Comparison of ENCODE assay signal across 10 cellular contexts in the genomic region with DNA sequence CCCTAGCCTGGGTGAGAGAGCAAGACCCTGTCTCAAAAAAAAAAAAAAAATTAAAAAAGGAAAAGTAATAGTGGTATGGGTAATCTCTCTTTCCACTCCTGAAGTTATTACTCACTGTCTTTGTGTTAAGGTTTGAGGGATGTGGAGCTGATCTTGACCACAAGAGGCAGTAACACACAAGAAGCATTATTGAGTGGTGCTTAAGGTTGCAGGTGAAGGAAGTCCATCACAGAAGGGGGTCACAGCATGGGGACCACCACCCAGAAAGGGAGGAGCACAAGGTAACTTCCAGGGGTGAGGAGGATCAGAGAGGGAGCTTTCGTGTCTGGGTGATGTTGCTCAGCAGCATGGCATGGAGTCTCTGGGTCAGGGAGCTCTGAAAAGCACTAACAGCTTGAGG.
DNase-seq lines count a peak whose midpoint lies in the region; ATAC-seq, FAIRE-seq and TF ChIP-seq lines count a peak whose summit lies in the region.
"Had no signal": no experiment of that assay in that cellular context is flagged by ENCODE, and none has a peak within 500 bp of the region (broad histone marks: within the 10 kb centered on the region; RNA-seq: fewer than 3 reads in every experiment).

No MANE protein-coding gene starts in this region.

- CTCF ChIA-PET in endothelial cell of umbilical vein (lab: Charles Lee): interaction anchor here (0.7 to 1.6 kb wide), 8 partner anchors 15 to 314 kb away, joined by 3 to 5 read pairs (median 3); no protein-coding TSS in a partner anchor

- no peaks in the 10 kb centered on the region for H3K36me3 ChIP-seq in cardiac muscle cell
- H3K36me3 ChIP-seq in endothelial cell of umbilical vein (ENCODE audit: control insufficient read depth in 2 of 2, extremely low read depth in 1 of 2, insufficient read depth in 2 of 2, low read length in 2 of 2): no peaks in the 10 kb centered on the region
- no peaks in the 10 kb centered on the region for H3K36me3 ChIP-seq in sigmoid colon
- H3K36me3 ChIP-seq: heart right ventricle had no signal

- H3K4me1 ChIP-seq in cardiac muscle cell (ENCODE audit: low read depth): no peaks in the 10 kb centered on the region
- H3K4me1 ChIP-seq in endothelial cell of umbilical vein (ENCODE audit: control insufficient read depth, extremely low read depth, insufficient read depth, low read length): no peaks in the 10 kb centered on the region
- H3K4me1 ChIP-seq in sigmoid colon: no peaks in the 10 kb centered on the region
- H3K4me1 ChIP-seq: heart right ventricle had no signal

- H3K27me3 Mint-ChIP-seq in stimulated activated naive CD8-positive, alpha-beta T cell treated with anti-CD3 and anti-CD28 coated beads, Interleukin-15, amount 100 ng/mL, for 72 hours: no peaks in the 10 kb centered on the region

- H3K4me3 ChIP-seq in cardiac muscle cell (no peak overlapping the region), LNCaP clone FGC (ENCODE audit: low read depth, low read length) (no peak overlapping the region), endothelial cell of umbilical vein (replicated peaks in 1 of 3; ENCODE audit: insufficient read depth in 1 of 3, low read depth in 1 of 3, low read length in 3 of 3) (no peak overlapping the region), sigmoid colon (no peak overlapping the region)
- H3K4me3 ChIP-seq: heart right ventricle had no signal

- TF ChIP-seq POLR2A in endothelial cell of umbilical vein (IDR thresholded peaks at IDR 0.05; ENCODE audit: low read depth, low read length) (no peak), sigmoid colon (IDR thresholded peaks at IDR 0.05) (no peak)

- TF ChIP-seq CTCF in cardiac muscle cell (IDR thresholded peaks at IDR 0.05; ENCODE audit: low read depth, low read length) (peak; percentile 44), LNCaP clone FGC (IDR thresholded peaks at IDR 0.05; ENCODE audit: control insufficient read depth, extremely low read depth, insufficient read depth) (peak; percentile 39), endothelial cell of umbilical vein (IDR thresholded peaks at IDR 0.05; ENCODE audit: extremely low read depth in 1 of 2, insufficient read depth in 1 of 2, low read depth in 1 of 2, low read length in 2 of 2) (peak in 1 of 2 donors; percentile 10), sigmoid colon (IDR thresholded peaks at IDR 0.05) (no peak)

- intact Hi-C loops in left ventricle myocardium superior (cut with micrococcal nuclease) (no loop called here), endothelial cell of umbilical vein (cut with micrococcal nuclease) (no loop called here), sigmoid colon (cut with DNase I) (no loop called here)

- no peaks in the 10 kb centered on the region for H3K9me3 Mint-ChIP-seq in stimulated activated naive CD8-positive, alpha-beta T cell treated with anti-CD3 and anti-CD28 coated beads, Interleukin-15, amount 100 ng/mL, for 72 hours

- WGBS in sigmoid colon, 2 donors: 75% methylated on average over 1 of the region's 1 CpG

- ATAC-seq in left ventricle myocardium superior: no peak
- peak; percentile 53 for ATAC-seq in stimulated activated naive CD8-positive, alpha-beta T cell treated with anti-CD3 and anti-CD28 coated beads, Interleukin-15, amount 100 ng/mL, for 72 hours
- ATAC-seq: heart right ventricle had no signal

- H3K4me1 Mint-ChIP-seq in stimulated activated naive CD8-positive, alpha-beta T cell treated with anti-CD3 and anti-CD28 coated beads, Interleukin-15, amount 100 ng/mL, for 72 hours: no peaks in the 10 kb centered on the region

- H3K4me2 ChIP-seq in endothelial cell of umbilical vein (ENCODE audit: insufficient read depth, low read length): no peak overlapping the region

- H4K20me1 ChIP-seq in endothelial cell of umbilical vein (replicated peaks; ENCODE audit: control insufficient read depth, extremely low read depth, insufficient read depth, low read length): no peaks in the 10 kb centered on the region

- no peaks in the 10 kb centered on the region for H3K9me1 ChIP-seq in endothelial cell of umbilical vein (replicated peaks; ENCODE audit: control insufficient read depth, extremely low read depth, insufficient read depth, low read length)

- FAIRE-seq in endothelial cell of umbilical vein (lab: Jason Lieb, UNC): no peak

- no peak overlapping the region for H3K4me3 Mint-ChIP-seq in stimulated activated naive CD8-positive, alpha-beta T cell treated with anti-CD3 and anti-CD28 coated beads, Interleukin-15, amount 100 ng/mL, for 72 hours

- no peak for TF ChIP-seq EP300 in sigmoid colon (IDR thresholded peaks at IDR 0.05)

- peak in 1 of 2 donors; percentile 30 for DNase-seq in cardiac muscle cell (ENCODE audit: low read depth in 1 of 2, low spot score in 1 of 2)
- DNase-seq in left ventricle myocardium superior: no peak
- DNase-seq in LNCaP clone FGC (ENCODE audit: low read depth): no peak
- peak; percentile 11 for DNase-seq in endothelial cell of umbilical vein (ENCODE audit: low read depth, low spot score)
- DNase-seq in stimulated activated naive CD8-positive, alpha-beta T cell treated with anti-CD3 and anti-CD28 coated beads, Interleukin-15, amount 100 ng/mL, for 72 hours: no peak
- DNase-seq in SKM-1 treated with dmso at 0.1 percent for 144 hours (lab: John Stamatoyannopoulos, UW; ENCODE audit: unreplicated experiment): no peak
- no peak for DNase-seq in sigmoid colon
- no peak for DNase-seq in NCI-H1694 treated with DMSO at 0.1 percent for 48 hours (lab: John Stamatoyannopoulos, UW)
- DNase-seq: activated naive CD4-positive, alpha-beta T cell; heart right ventricle had no signal

- H3K9me3 ChIP-seq in cardiac muscle cell (ENCODE audit: low read depth): no peaks in the 10 kb centered on the region
- no peaks in the 10 kb centered on the region for H3K9me3 ChIP-seq in endothelial cell of umbilical vein (replicated peaks; ENCODE audit: control insufficient read depth, insufficient read depth, low read length)
- H3K9me3 ChIP-seq in sigmoid colon: no peaks in the 10 kb centered on the region

- H3K79me2 ChIP-seq in endothelial cell of umbilical vein (ENCODE audit: control insufficient read depth, insufficient read depth, low read length): no peaks in the 10 kb centered on the region

- dilution Hi-C loops in endothelial cell of umbilical vein (cut with MboI; ENCODE audit: extremely low pct_ligation_motif_present, low sequenced_read_pairs): no loop called here

- H3K27ac ChIP-seq in cardiac muscle cell (no peak overlapping the region), endothelial cell of umbilical vein (ENCODE audit: insufficient read depth, low read depth, low read length) (no peak overlapping the region), sigmoid colon (no peak overlapping the region)
- H3K27ac ChIP-seq: heart right ventricle had no signal

- H3K27me3 ChIP-seq in cardiac muscle cell (no peaks in the 10 kb centered on the region), endothelial cell of umbilical vein (ENCODE audit: control insufficient read depth in 2 of 2, insufficient read depth in 2 of 2, low read length in 2 of 2) (no peaks in the 10 kb centered on the region), sigmoid colon (no peaks in the 10 kb centered on the region)
- H3K27me3 ChIP-seq: heart right ventricle had no signal

- H3K27ac Mint-ChIP-seq in stimulated activated naive CD8-positive, alpha-beta T cell treated with anti-CD3 and anti-CD28 coated beads, Interleukin-15, amount 100 ng/mL, for 72 hours: no peak overlapping the region

- H2AFZ ChIP-seq in endothelial cell of umbilical vein (ENCODE audit: low read depth, low read length): no peak overlapping the region

- POLR2A ChIA-PET in endothelial cell of umbilical vein (lab: Charles Lee): no interaction called here

- BruUV-seq in endothelial cell of umbilical vein (replicated peaks; lab: Mats Ljungman, UMichigan): no TSS peak

- H3K9ac ChIP-seq in endothelial cell of umbilical vein (replicated peaks; ENCODE audit: extremely low read depth, insufficient read depth, low read length): no peak overlapping the region

TF ChIP-seq in endothelial cell of umbilical vein, 7 proteins besides CTCF, POLR2A, EP300 and RAD21:
- no peak for TF ChIP-seq JUN (IDR thresholded peaks at IDR 0.05; ENCODE audit: borderline replicate concordance, insufficient read depth, insufficient read length, low read depth)
- TF ChIP-seq POLR2AphosphoS5 (IDR thresholded peaks at IDR 0.05; ENCODE audit: insufficient read depth, low read depth, low read length): no peak
- no peak for TF ChIP-seq FOS (IDR thresholded peaks at IDR 0.05; ENCODE audit: borderline replicate concordance, insufficient read depth, low read length)
- no peak for TF ChIP-seq EZH2 (IDR thresholded peaks at IDR 0.05; ENCODE audit: borderline replicate concordance, low read depth, low read length, severe bottlenecking)
- no peak for TF ChIP-seq MYC (IDR thresholded peaks at IDR 0.05; ENCODE audit: low read depth, low read length)
- TF ChIP-seq GATA2 (IDR thresholded peaks at IDR 0.05; ENCODE audit: insufficient read depth, insufficient read length, low read depth, low read length): no peak
- TF ChIP-seq, protein P1, sequence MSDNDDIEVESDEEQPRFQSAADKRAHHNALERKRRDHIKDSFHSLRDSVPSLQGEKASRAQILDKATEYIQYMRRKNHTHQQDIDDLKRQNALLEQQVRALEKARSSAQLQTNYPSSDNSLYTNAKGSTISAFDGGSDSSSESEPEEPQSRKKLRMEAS (IDR thresholded peaks at IDR 0.05; ENCODE audit: insufficient read depth, insufficient read length): no peak

Comparison
In these comparisons a context has a peak if more than half of its experiments do, and no peak if none do; other contexts are left out.
1. CTCF ChIP-seq: peak in cardiac muscle cell (single experiment) and LNCaP clone FGC (single experiment); none in sigmoid colon (0 of 4).